In genomic region chr3:13650210-13651056, GRCh38 we compare ENCODE assay signal across 1 cellular context.
TF ChIP-seq lines count a peak whose summit lies in the region.

No MANE protein-coding gene starts in this region.

TF ChIP-seq in HepG2, 621 proteins besides CTCF, POLR2A, EP300 and RAD21 (continued from another document and continues in another):
- TF ChIP-seq CENPT (CRISPR knock-in tag; IDR thresholded peaks at IDR 0.05; ENCODE audit: low read depth) (no peak), ZNF563 (CRISPR knock-in tag; IDR thresholded peaks at IDR 0.05) (no peak), RERE (CRISPR knock-in tag; IDR thresholded peaks at IDR 0.05; ENCODE audit: low read depth) (0 out of 2 replicates have a peak, but pooled peaks have one; percentile 22), PHF8 (CRISPR knock-in tag; IDR thresholded peaks at IDR 0.05) (no peak), MED13 (CRISPR knock-in tag; IDR thresholded peaks at IDR 0.05) (no peak), MIER2 (CRISPR knock-in tag; IDR thresholded peaks at IDR 0.05) (peak; percentile 47; the same call in 1 of the 2 replicates), THAP8 (CRISPR knock-in tag; IDR thresholded peaks at IDR 0.05; ENCODE audit: borderline replicate concordance) (no peak), NKX3-1 (CRISPR knock-in tag; IDR thresholded peaks at IDR 0.05) (no peak), NFE2L2 (IDR thresholded peaks at IDR 0.05; ENCODE audit: low read length) (no peak), SCMH1 (CRISPR knock-in tag; IDR thresholded peaks at IDR 0.05; ENCODE audit: borderline replicate concordance) (no peak), TFDP2 (CRISPR knock-in tag; IDR thresholded peaks at IDR 0.05) (peak; percentile 69), MLX (CRISPR knock-in tag; IDR thresholded peaks at IDR 0.05) (no peak), ZNF710 (CRISPR knock-in tag; IDR thresholded peaks at IDR 0.05; ENCODE audit: borderline replicate concordance) (peak; percentile 25; the same call in 1 of the 2 replicates), CREM (IDR thresholded peaks at IDR 0.05) (no peak), CREM (CRISPR knock-in tag; IDR thresholded peaks at IDR 0.05) (no peak), XRCC5 (optimal IDR thresholded peaks at IDR 0.05; ENCODE audit: low read length) (peak; percentile 95), MAFF (IDR thresholded peaks at IDR 0.05; ENCODE audit: low read depth, low read length) (no peak), ZBTB7A (CRISPR knock-in tag; IDR thresholded peaks at IDR 0.05) (0 out of 2 replicates have a peak, but pooled peaks have one; percentile 51), ZNF121 (CRISPR knock-in tag; IDR thresholded peaks at IDR 0.05) (peak; percentile 74; the same call in 1 of the 2 replicates), ZNF629 (CRISPR knock-in tag; conservative IDR thresholded peaks at IDR 0.05) (0 out of 2 replicates have a peak, but pooled peaks have one; percentile 36), ZNF777 (CRISPR knock-in tag; IDR thresholded peaks at IDR 0.05) (no peak), GPN1 (CRISPR knock-in tag; IDR thresholded peaks at IDR 0.05; ENCODE audit: borderline replicate concordance) (no peak), ZNF407 (CRISPR knock-in tag; IDR thresholded peaks at IDR 0.05; ENCODE audit: not compliant biosample characterization) (no peak), ZBTB34 (CRISPR knock-in tag; IDR thresholded peaks at IDR 0.05) (no peak), NFYC (CRISPR knock-in tag; IDR thresholded peaks at IDR 0.05) (no peak; the same call in 1 of the 2 replicates), SPEN (CRISPR knock-in tag; IDR thresholded peaks at IDR 0.05; ENCODE audit: low read depth) (peak; percentile 52), FOXK2 (IDR thresholded peaks at IDR 0.05) (no peak), ZNF572 (CRISPR knock-in tag; IDR thresholded peaks at IDR 0.05) (no peak), MTERF4 (CRISPR knock-in tag; IDR thresholded peaks at IDR 0.05) (no peak), ZNF414 (CRISPR knock-in tag; IDR thresholded peaks at IDR 0.05) (0 out of 2 replicates have a peak, but pooled peaks have one; percentile 66), HIC2 (CRISPR knock-in tag; IDR thresholded peaks at IDR 0.05; ENCODE audit: low read depth) (peak; percentile 49; the same call in 1 of the 2 replicates), CAMTA2 (CRISPR knock-in tag; IDR thresholded peaks at IDR 0.05; ENCODE audit: borderline replicate concordance) (no peak; the same call in 1 of the 2 replicates)
